11 cellular contexts compared by ENCODE assay signal in genomic region chr4:1065732-1066131, GRCh38. TPM values are rescaled to one million over a fixed set of nuclear protein-coding genes. Genes with fewer than 3 reads are reported as not detected.
"Had no signal": no experiment of that assay in that cellular context is flagged by ENCODE, and none has a peak within 500 bp of the region (broad histone marks: within the 10 kb centered on the region; RNA-seq: fewer than 3 reads in every experiment).

No MANE protein-coding gene starts in this region.

- H3K4me3 ChIP-seq: GM23248, HAP-1 had no signal

- H2AFZ ChIP-seq: GM23248 had no signal

- H3K9ac ChIP-seq: GM23248 had no signal

- H3K27ac ChIP-seq: GM23248, HL-60 had no signal

- ATAC-seq: HCT116 had no signal

- H3K27ac Mint-ChIP-seq: HFFc6 had no signal

- H3K9me3 ChIP-seq: HAP-1 had no signal

- H3K36me3 ChIP-seq: HAP-1 had no signal

- H3K4me3 Mint-ChIP-seq: HFFc6 had no signal

- H3K4me1 ChIP-seq: HAP-1 had no signal

- DNase-seq: GM23248, GOT3, H7, HFFc6, IMR-90, KBM-7 had no signal

RNA-seq across cellular contexts. Expression of gene RNF212, which starts 47.6 kb away (rescaled TPM):
- total RNA-seq: H4, HFFc6, HT1080 had no signal
